ENCODE assay signal across 9 cellular contexts in the genomic region with DNA sequence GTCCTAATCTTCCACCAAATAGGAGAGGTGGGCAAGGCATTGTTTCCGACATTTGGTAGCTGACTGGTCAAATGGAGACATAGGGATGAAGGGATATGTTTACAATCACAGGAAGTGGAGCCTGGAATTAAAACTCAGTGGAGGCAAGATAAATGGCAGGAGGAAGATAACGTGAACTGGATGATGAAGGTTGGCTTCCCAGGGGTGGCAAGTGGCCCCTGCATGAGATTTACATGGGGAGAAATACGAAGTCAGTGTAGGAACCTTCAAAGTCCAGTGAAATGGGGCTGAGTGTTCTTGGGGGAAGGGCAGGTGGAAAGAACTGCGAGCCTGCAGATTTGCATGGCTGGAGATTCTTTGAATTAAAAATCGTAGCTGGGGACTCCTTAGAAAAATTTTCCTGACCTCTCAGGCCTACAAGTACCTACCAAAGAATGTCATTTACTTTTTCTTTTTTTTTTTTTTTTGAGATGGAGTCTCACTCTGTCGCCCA. TPM values are rescaled to one million over a fixed set of nuclear protein-coding genes. Genes with fewer than 3 reads are reported as not detected.
DNase-seq lines count a peak whose midpoint lies in the region; ATAC-seq, FAIRE-seq and TF ChIP-seq lines count a peak whose summit lies in the region.
"Had no signal": no experiment of that assay in that cellular context is flagged by ENCODE, and none has a peak within 500 bp of the region (broad histone marks: within the 10 kb centered on the region; RNA-seq: fewer than 3 reads in every experiment).

No MANE protein-coding gene starts in this region.

- H3K36me3 ChIP-seq in heart right ventricle (peaks cover 0 to 39% (median 18%) of the 10 kb centered on the region in 9 donors), K562 (ENCODE audit: control insufficient read depth, insufficient read depth, low read length) (peaks cover 49% of the 10 kb centered on the region), mucosa of stomach (ENCODE audit: control insufficient read depth, insufficient read depth, low read length) (peaks cover 10% of the 10 kb centered on the region), upper lobe of right lung (peaks cover 29% of the 10 kb centered on the region)

- TF ChIP-seq POLR2A in K562 (conservative IDR thresholded peaks at IDR 0.05), result no peak

- H3K9me1 ChIP-seq in K562 (ENCODE audit: control insufficient read depth, insufficient read depth, low read length), result no peaks in the 10 kb centered on the region

- H3K4me1 ChIP-seq in heart right ventricle (peaks cover 0 to 39% (median 21%) of the 10 kb centered on the region in 9 donors), K562 (replicated peaks in 1 of 2; ENCODE audit: control insufficient read depth in 2 of 2, insufficient read depth in 2 of 2, low read length in 2 of 2) (peaks cover 19 to 31% of the 10 kb centered on the region in 2 experiments), mucosa of stomach (ENCODE audit: control insufficient read depth, insufficient read depth, low read length) (peaks cover 10% of the 10 kb centered on the region), upper lobe of right lung (peaks cover 16% of the 10 kb centered on the region)

- in situ Hi-C loops in K562 (cut with MboI), result no loop called here

- H3K4me3 ChIP-seq in heart right ventricle (peak overlapping the region in 8 of 10 donors; percentile 51 to 78 (median 64)), K562 (no peak overlapping the region), mucosa of stomach (ENCODE audit: low read length) (no peak overlapping the region), upper lobe of right lung (peak overlapping the region; percentile 69)

- TF ChIP-seq RAD21 in K562 (CRISPR knock-in tag; conservative IDR thresholded peaks at IDR 0.05 in 1 of 2, IDR thresholded peaks at IDR 0.05 in 1 of 2), result no peak

- TF ChIP-seq CTCF in heart right ventricle (IDR thresholded peaks at IDR 0.05) (no peak), K562 (IDR thresholded peaks at IDR 0.05 in 2 of 3, conservative IDR thresholded peaks at IDR 0.05 in 1 of 3; ENCODE audit: insufficient read depth in 2 of 3, low read depth in 1 of 3, low read length in 3 of 3) (no peak), upper lobe of right lung (IDR thresholded peaks at IDR 0.05) (no peak)

- no peak for FAIRE-seq in K562 (lab: Jason Lieb, UNC)

- peak overlapping the region; percentile 82 for H2AFZ ChIP-seq in K562 (ENCODE audit: low read depth, low read length)

- H3K9ac ChIP-seq in K562 (ENCODE audit: insufficient read depth in 1 of 2, low read depth in 2 of 2, low read length in 2 of 2) (peak overlapping the region; percentile 45 to 76; a peak in 3 of 4 replicates), mucosa of stomach (ENCODE audit: low read length) (peak overlapping the region; percentile 64)

- DNase-seq in heart right ventricle, result no peak
- DNase-seq in cardiac septum (ENCODE audit: low spot score), result no peak
- no peak for DNase-seq in K562 (ENCODE audit: extremely low read depth in 1 of 4, low spot score in 3 of 4)
- no peak for DNase-seq in upper lobe of right lung
- no peak for DNase-seq in NCI-H345 (lab: John Stamatoyannopoulos, UW)
- DNase-seq in SHP77 treated with DMSO at 0.1 percent for 48 hours (lab: John Stamatoyannopoulos, UW), result no peak
- DNase-seq in MV-4-11 (lab: John Stamatoyannopoulos, UW), result no peak

- no peaks in the 10 kb centered on the region for H3K9me3 ChIP-seq in heart right ventricle
- no peaks in the 10 kb centered on the region for H3K9me3 ChIP-seq in K562 (replicated peaks; ENCODE audit: control insufficient read depth, insufficient read depth, low read depth, low read length)
- no peaks in the 10 kb centered on the region for H3K9me3 ChIP-seq in mucosa of stomach (ENCODE audit: control insufficient read depth, low read length)
- no peaks in the 10 kb centered on the region for H3K9me3 ChIP-seq in upper lobe of right lung

- intact Hi-C loops in heart right ventricle (cut with DNase I) (no loop called here), cardiac septum (cut with DNase I) (loop anchor here (2.0 kb wide), 1 partner anchor 21 kb away; the partner anchor contains the start of gene EIF3D), K562 (cut with micrococcal nuclease) (loop anchor here (2.0 kb wide), 1 partner anchor 27 kb away; the partner anchor contains the start of gene TXN2), upper lobe of right lung (cut with DNase I) (no loop called here)

- no peaks in the 10 kb centered on the region for H3K27me3 ChIP-seq in heart right ventricle
- H3K27me3 ChIP-seq in K562 (ENCODE audit: control insufficient read depth in 2 of 2, insufficient read depth in 2 of 2, low read length in 2 of 2), result no peaks in the 10 kb centered on the region
- H3K27me3 ChIP-seq in mucosa of stomach (ENCODE audit: control insufficient read depth, insufficient read depth, low read length), result no peaks in the 10 kb centered on the region
- no peaks in the 10 kb centered on the region for H3K27me3 ChIP-seq in upper lobe of right lung

- H3K79me2 ChIP-seq in K562 (ENCODE audit: control insufficient read depth, insufficient read depth, low read length), result peaks cover 17% of the 10 kb centered on the region

- no peak for ATAC-seq in heart right ventricle
- no peak for ATAC-seq in K562
- ATAC-seq in upper lobe of right lung, result no peak

- peak overlapping the region; percentile 42 for H3K4me2 ChIP-seq in K562 (ENCODE audit: insufficient read depth, low read length)

- TF ChIP-seq EP300 in K562 (IDR thresholded peaks at IDR 0.05; ENCODE audit: low read length), result no peak

- TSS peak; percentile 95 for BruUV-seq in K562 (replicated peaks; lab: Mats Ljungman, UMichigan)

- no peaks in the 10 kb centered on the region for H4K20me1 ChIP-seq in K562 (replicated peaks; ENCODE audit: control insufficient read depth, insufficient read depth, low read length)

- CTCF ChIA-PET in K562 (lab: Yijun Ruan, JAX; ENCODE audit: low intra/inter-chr PET ratio), result no interaction called here

- POLR2A ChIA-PET in K562 (lab: Yijun Ruan, JAX), result interaction anchor here (0.7 to 2.6 kb wide), 7 partner anchors 10 to 27 kb away, joined by 3 to 13 read pairs (median 4); no protein-coding TSS in a partner anchor

- WGBS in heart right ventricle, 2 donors, result 89 to 93% methylated on average over 5 to 6 of the region's 6 CpGs
- WGBS in K562 (ENCODE audit: insufficient coverage, low coverage, missing lambda C conversion rate), result 59% methylated on average over 5 of the region's 6 CpGs

- H3K27ac ChIP-seq in heart right ventricle, result peak overlapping the region in 9 of 10 donors; percentile 56 to 86 (median 77)
- H3K27ac ChIP-seq in K562 (ENCODE audit: extremely low read depth, low read depth, low read length), result peak overlapping the region; percentile 66
- peak overlapping the region; percentile 81 for H3K27ac ChIP-seq in upper lobe of right lung
- H3K27ac ChIP-seq: epithelial cell of prostate had no signal

RNA-seq across cellular contexts. Expression of gene FOXRED2, which starts 0.7 kb away (rescaled TPM):
- total RNA-seq in heart right ventricle, result 10 to 100 TPM in 3 of 10 donors, 1 to 10 TPM in 7; 6.3 to 15.7 (median 8.6) TPM
- polyA plus RNA-seq in heart right ventricle, result 1 to 10 TPM; 2.2 to 2.4 TPM
- 3.8 TPM for total RNA-seq in cardiac septum
- total RNA-seq in K562 (2011; cell fraction: chromatin; rRNA removed; ENCODE audit: low replicate concordance), result 10.1 and 19.1 TPM in 2 replicates
- total RNA-seq in K562 (2011; cell fraction: nucleolus; rRNA removed), result 17.4 and 20.0 TPM in 2 replicates
- 16.1 and 24.4 TPM in 2 replicates for total RNA-seq in K562 (2011; cell fraction: nucleoplasm; rRNA removed)
- 11.2 and 14.1 TPM in 2 replicates for total RNA-seq in K562 (2014; rRNA removed)
- total RNA-seq in K562 (2014; rRNA removed; fragmentation: Illumina TruSeq; extraction: Trizol), result 5.7 and 5.8 TPM in 2 replicates
- 7.8 and 8.9 TPM in 2 replicates for total RNA-seq in K562 (2015; rRNA removed; fragmentation: Illumina TruSeq; extraction: Trizol)
- 42.3 and 48.4 TPM in 2 replicates for total RNA-seq in K562 (2021)
- polyA plus RNA-seq in K562 (2011; rRNA removed), result 2.8 and 3.8 TPM in 2 replicates
- polyA plus RNA-seq in K562 (2011; cell fraction: cytosol; rRNA removed), result 4.5 and 6.9 TPM in 2 replicates
- polyA plus RNA-seq in K562 (2011; cell fraction: nucleus; rRNA removed), result 5.0 and 9.6 TPM in 2 replicates
- polyA plus RNA-seq in K562 (2012), result 15.8 and 21.8 TPM in 2 replicates
- 19.8 and 20.6 TPM in 2 replicates for polyA plus RNA-seq in K562 (2014; fragmentation: Illumina TruSeq; extraction: Trizol)
- polyA plus RNA-seq in K562 (2014; fragmentation: Nextera tagmentation; extraction: Ambion mirVana), result 1 to 10 TPM; 5.4 to 5.7 TPM
- 10.1 and 14.3 TPM in 2 replicates for polyA plus RNA-seq in K562 (2014; rRNA removed)
- 4.2 and 5.8 TPM in 2 replicates for polyA minus RNA-seq in K562 (2011; rRNA and poly(A)+ RNA removed)
- polyA minus RNA-seq in K562 (2011; cell fraction: cytosol; rRNA and poly(A)+ RNA removed), result 11.1 and 14.3 TPM in 2 replicates
- 4.0 and 4.6 TPM in 2 replicates for polyA minus RNA-seq in K562 (2011; cell fraction: nucleus; rRNA and poly(A)+ RNA removed)
- 15.3 TPM for total RNA-seq in upper lobe of right lung

RNA-seq across cellular contexts. Expression of gene EIF3D, which starts 21.4 kb away (rescaled TPM):
- 100 to 1,000 TPM in 1 of 10 donors, 10 to 100 TPM in 9; 61.4 to 113 (median 79.9) TPM for total RNA-seq in heart right ventricle
- polyA plus RNA-seq in heart right ventricle, result 100 to 1,000 TPM in 1 of 2 donors, 10 to 100 TPM in 1; 65.4 to 180 TPM
- 82.3 TPM for total RNA-seq in cardiac septum
- total RNA-seq in K562 (2011; cell fraction: chromatin; rRNA removed; ENCODE audit: low replicate concordance), result 224 and 314 TPM in 2 replicates
- total RNA-seq in K562 (2011; cell fraction: nucleolus; rRNA removed), result 208 and 235 TPM in 2 replicates
- 194 and 205 TPM in 2 replicates for total RNA-seq in K562 (2011; cell fraction: nucleoplasm; rRNA removed)
- 279 and 290 TPM in 2 replicates for total RNA-seq in K562 (2014; rRNA removed)
- 256 and 278 TPM in 2 replicates for total RNA-seq in K562 (2014; rRNA removed; fragmentation: Illumina TruSeq; extraction: Trizol)
- total RNA-seq in K562 (2015; rRNA removed; fragmentation: Illumina TruSeq; extraction: Trizol), result 265 and 279 TPM in 2 replicates
- 191 and 207 TPM in 2 replicates for total RNA-seq in K562 (2021)
- polyA plus RNA-seq in K562 (2011; rRNA removed), result 397 and 422 TPM in 2 replicates
- polyA plus RNA-seq in K562 (2011; cell fraction: cytosol; rRNA removed), result 502 and 509 TPM in 2 replicates
- polyA plus RNA-seq in K562 (2011; cell fraction: nucleus; rRNA removed), result 297 TPM in 2 replicates
- polyA plus RNA-seq in K562 (2012), result 208 and 287 TPM in 2 replicates
- 368 and 398 TPM in 2 replicates for polyA plus RNA-seq in K562 (2014; fragmentation: Illumina TruSeq; extraction: Trizol)
- polyA plus RNA-seq in K562 (2014; fragmentation: Nextera tagmentation; extraction: Ambion mirVana), result 100 to 1,000 TPM; 199 to 351 TPM
- 278 and 293 TPM in 2 replicates for polyA plus RNA-seq in K562 (2014; rRNA removed)
- polyA minus RNA-seq in K562 (2011; rRNA and poly(A)+ RNA removed), result 513 and 629 TPM in 2 replicates
- 261 and 266 TPM in 2 replicates for polyA minus RNA-seq in K562 (2011; cell fraction: cytosol; rRNA and poly(A)+ RNA removed)
- polyA minus RNA-seq in K562 (2011; cell fraction: nucleus; rRNA and poly(A)+ RNA removed), result 122 and 177 TPM in 2 replicates
- total RNA-seq in upper lobe of right lung, result 132 TPM

RNA-seq across cellular contexts. Expression of gene TXN2, which starts 26.1 kb away (rescaled TPM):
- total RNA-seq in heart right ventricle (100 to 1,000 TPM; 107 to 142 (median 122) TPM), cardiac septum (92.8 TPM), K562 (2014; rRNA removed) (95.0 and 111 TPM in 2 replicates), K562 (2014; rRNA removed; fragmentation: Illumina TruSeq; extraction: Trizol) (46.2 and 48.5 TPM in 2 replicates), K562 (2015; rRNA removed; fragmentation: Illumina TruSeq; extraction: Trizol) (48.6 and 55.6 TPM in 2 replicates), K562 (2021) (118 TPM in 2 replicates), upper lobe of right lung (54.2 TPM)
- polyA plus RNA-seq in heart right ventricle (100 to 1,000 TPM; 103 to 155 TPM), K562 (2011; rRNA removed) (163 and 187 TPM in 2 replicates), K562 (2014; fragmentation: Illumina TruSeq; extraction: Trizol) (108 and 125 TPM in 2 replicates), K562 (2014; fragmentation: Nextera tagmentation; extraction: Ambion mirVana) (100 to 1,000 TPM; 306 to 399 TPM), K562 (2014; rRNA removed) (160 and 186 TPM in 2 replicates)
- total RNA-seq in K562 (2011; cell fraction: chromatin; rRNA removed; ENCODE audit: low replicate concordance), result 17.4 and 41.4 TPM in 2 replicates
- 38.5 and 47.9 TPM in 2 replicates for total RNA-seq in K562 (2011; cell fraction: nucleolus; rRNA removed)
- 38.9 and 53.1 TPM in 2 replicates for total RNA-seq in K562 (2011; cell fraction: nucleoplasm; rRNA removed)
- 281 and 292 TPM in 2 replicates for polyA plus RNA-seq in K562 (2011; cell fraction: cytosol; rRNA removed)
- polyA plus RNA-seq in K562 (2011; cell fraction: nucleus; rRNA removed), result 107 and 113 TPM in 2 replicates
- polyA plus RNA-seq in K562 (2012), result 124 and 188 TPM in 2 replicates
- polyA minus RNA-seq in K562 (2011; rRNA and poly(A)+ RNA removed), result 149 and 167 TPM in 2 replicates
- polyA minus RNA-seq in K562 (2011; cell fraction: cytosol; rRNA and poly(A)+ RNA removed), result 55.2 and 64.8 TPM in 2 replicates
- polyA minus RNA-seq in K562 (2011; cell fraction: nucleus; rRNA and poly(A)+ RNA removed), result 13.1 and 24.8 TPM in 2 replicates

Comparison
In these comparisons a context has a peak if more than half of its experiments do, and no peak if none do; other contexts are left out.
1. intact Hi-C loops: an anchor here in cardiac septum (2.0 kb wide) and K562 (2.0 kb wide); none called in heart right ventricle and upper lobe of right lung.
2. H3K4me3 ChIP-seq: peak in heart right ventricle (8 of 10) and upper lobe of right lung (single experiment); none in K562 (single experiment) and mucosa of stomach (single experiment).
3. Peak in every context shown above with its lines, with median percentiles within 50 percentile points of each other: H3K27ac ChIP-seq.